ENCODE assay signal across 8 cellular contexts in the genomic region with DNA sequence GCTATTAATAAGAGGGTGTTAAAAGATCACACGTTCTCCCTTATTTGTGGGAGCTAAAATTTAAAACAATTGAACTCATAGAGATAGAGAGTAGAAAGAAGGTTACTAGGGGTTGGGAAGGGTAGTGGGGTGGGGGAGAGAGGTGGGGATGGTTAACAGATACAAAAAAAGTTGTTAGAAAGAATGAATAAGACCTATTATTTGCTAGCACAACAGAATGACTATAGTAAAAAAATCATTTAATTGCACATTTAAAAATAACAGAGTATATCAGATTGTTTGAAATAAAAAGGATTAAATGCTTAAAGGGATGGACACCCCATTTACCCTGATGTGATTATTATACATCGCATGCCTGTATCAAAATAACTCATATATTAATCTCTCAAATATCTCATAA. TPM values are rescaled to one million over a fixed set of nuclear protein-coding genes. Genes with fewer than 3 reads are reported as not detected.
"Had no signal": no experiment of that assay in that cellular context is flagged by ENCODE, and none has a peak within 500 bp of the region (broad histone marks: within the 10 kb centered on the region; RNA-seq: fewer than 3 reads in every experiment).

No MANE protein-coding gene starts in this region.

- ATAC-seq: GM12878 had no signal

- DNase-seq: GDM1, GF-D8 had no signal

- H3K4me3 ChIP-seq: GM12878 had no signal

- FAIRE-seq: G401.6, GM12878, GM12891, GM18507, GM19239 had no signal

RNA-seq across cellular contexts. Expression of gene STMND1, which starts 43.3 kb away (rescaled TPM):
- total RNA-seq: G401, GM12878 had no signal
